In the genomic region with DNA sequence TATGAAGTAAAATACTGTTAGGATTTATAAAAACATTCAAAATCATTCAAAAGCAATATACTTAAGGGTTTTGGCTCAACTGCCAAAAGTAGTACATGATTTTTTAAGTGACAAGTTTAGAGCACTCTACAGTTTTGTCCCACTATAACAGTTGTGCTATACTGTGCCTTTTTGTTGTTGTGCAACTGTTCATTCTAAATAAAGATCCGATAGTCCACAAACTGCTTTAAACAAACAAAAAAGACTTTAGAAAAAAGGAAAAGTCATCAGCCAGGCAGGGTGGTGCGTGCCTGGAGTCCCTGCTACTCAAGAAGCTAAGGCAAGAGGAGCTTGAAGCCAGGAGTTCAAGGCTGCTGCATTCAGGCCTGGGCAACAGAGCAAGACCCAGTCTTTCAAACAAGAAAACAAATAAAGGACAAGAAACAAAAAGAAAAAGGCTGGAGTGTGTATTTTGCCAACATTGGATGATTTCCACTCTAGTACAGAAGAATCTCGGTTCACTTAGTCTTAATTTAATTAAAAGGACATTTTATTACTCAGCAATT, we compare ENCODE assay signal across 20 cellular contexts.
"Had no signal": no experiment of that assay in that cellular context is flagged by ENCODE, and none has a peak within 500 bp of the region (broad histone marks: within the 10 kb centered on the region; RNA-seq: fewer than 3 reads in every experiment).

No MANE protein-coding gene starts in this region.

- H2AFZ ChIP-seq: neural progenitor cell had no signal

- H3K9me3 Mint-ChIP-seq: activated naive CD4-positive, alpha-beta T cell treated with anti-CD3 and anti-CD28 coated beads, Interleukin-2, amount 50 U/mL, for 72 hours; activated T-cell treated with anti-CD3 and anti-CD28 coated beads, Interleukin-2, amount 50 U/mL, for 24 hours; activated T-helper 17 cell treated with anti-CD3 and anti-CD28 coated beads, Interleukin-2, amount 50 U/mL, for 72 hours; naive thymus-derived CD4-positive, alpha-beta T cell had no signal

- H3K4me3 ChIP-seq: coronary artery, esophagus squamous epithelium, gastroesophageal sphincter, neural progenitor cell, testis, vagina had no signal

- H3K4me2 ChIP-seq: neural progenitor cell had no signal

- H3K27ac ChIP-seq: coronary artery, esophagus squamous epithelium, gastroesophageal sphincter, neural progenitor cell, testis, vagina had no signal

- H3K4me3 Mint-ChIP-seq: activated B cell treated with CpG ODN at 0.5 μM for 24 hours; activated CD4-positive, alpha-beta T cell treated with anti-CD3 and anti-CD28 coated beads for 36 hours; activated T-cell treated with anti-CD3 and anti-CD28 coated beads, Interleukin-2, amount 50 U/mL, for 24 hours; activated T-helper 17 cell treated with anti-CD3 and anti-CD28 coated beads, Interleukin-2, amount 50 U/mL, for 72 hours; neural progenitor cell had no signal

- H3K9ac ChIP-seq: neural progenitor cell had no signal

- H3K27ac Mint-ChIP-seq: activated B cell treated with CpG ODN at 0.5 μM for 24 hours; activated CD4-positive, alpha-beta T cell treated with anti-CD3 and anti-CD28 coated beads for 36 hours; activated naive CD4-positive, alpha-beta T cell treated with anti-CD3 and anti-CD28 coated beads, Interleukin-2, amount 50 U/mL, for 72 hours; activated T-cell treated with anti-CD3 and anti-CD28 coated beads, Interleukin-2, amount 50 U/mL, for 24 hours; activated T-helper 17 cell treated with anti-CD3 and anti-CD28 coated beads, Interleukin-2, amount 50 U/mL, for 72 hours; neural progenitor cell had no signal

- H3K9me3 ChIP-seq: esophagus squamous epithelium, gastroesophageal sphincter, testis, vagina had no signal

- DNase-seq: activated B cell treated with CpG ODN at 0.5 μM for 24 hours; activated CD4-positive, alpha-beta T cell treated with anti-CD3 and anti-CD28 coated beads for 36 hours; activated CD4-positive, alpha-beta T cell treated with anti-CD3 and anti-CD28 coated beads, Interleukin-2, amount 50 U/mL, for 4 hours; activated CD8-positive, alpha-beta memory T cell treated with anti-CD3 and anti-CD28 coated beads for 24 hours; activated CD8-positive, alpha-beta memory T cell treated with anti-CD3 and anti-CD28 coated beads, Interleukin-2, amount 50 U/mL, for 4 hours; activated T-cell treated with anti-CD3 and anti-CD28 coated beads, Interleukin-2, amount 50 U/mL, for 24 hours; amniotic stem cell; esophagus squamous epithelium; naive thymus-derived CD4-positive, alpha-beta T cell; retina; stimulated activated CD4-positive, alpha-beta T cell treated with anti-CD3 and anti-CD28 coated beads, Interleukin-2, amount 100 ng/mL, for 48 hours; stimulated activated naive CD4-positive, alpha-beta T cell; testis; trophoblast cell had no signal

- ATAC-seq: activated CD4-positive, alpha-beta T cell treated with anti-CD3 and anti-CD28 coated beads for 36 hours; activated naive CD4-positive, alpha-beta T cell treated with anti-CD3 and anti-CD28 coated beads, Interleukin-2, amount 50 U/mL, for 72 hours; activated T-helper 17 cell treated with anti-CD3 and anti-CD28 coated beads, Interleukin-2, amount 50 U/mL, for 72 hours; gastroesophageal sphincter; naive thymus-derived CD4-positive, alpha-beta T cell had no signal

- H3K4me1 ChIP-seq: neural progenitor cell, testis had no signal

- H3K27me3 Mint-ChIP-seq: activated B cell treated with CpG ODN at 0.5 μM for 24 hours; activated CD4-positive, alpha-beta T cell treated with anti-CD3 and anti-CD28 coated beads for 36 hours; activated T-cell treated with anti-CD3 and anti-CD28 coated beads, Interleukin-2, amount 50 U/mL, for 24 hours; activated T-helper 17 cell treated with anti-CD3 and anti-CD28 coated beads, Interleukin-2, amount 50 U/mL, for 72 hours; naive thymus-derived CD4-positive, alpha-beta T cell had no signal

- H3K27me3 ChIP-seq: esophagus squamous epithelium, gastroesophageal sphincter, neural progenitor cell, testis, vagina had no signal
